In genomic region chr13:51614350-51614786, GRCh38 we compare ENCODE assay signal across 8 cellular contexts. TPM values are rescaled to one million over a fixed set of nuclear protein-coding genes. Genes with fewer than 3 reads are reported as not detected.
A peak's percentile ranks its signal among the peaks of the same experiment; 100 is the strongest.
DNase-seq lines count a peak whose midpoint lies in the region; ATAC-seq and TF ChIP-seq lines count a peak whose summit lies in the region.

No MANE protein-coding gene starts in this region.

- in situ Hi-C loops in transverse colon (cut with MboI; ENCODE audit: low pct_ligation_motif_present in 1 of 4, low pct_unique_long_range_greater_than_20kb in 1 of 4, low sequenced_read_pairs in 3 of 4), result no loop called here

- ATAC-seq in HG03432 (IDR thresholded peaks at IDR 0.05; ENCODE audit: unreplicated experiment), result peak; percentile 87
- ATAC-seq in body of pancreas, result peak; percentile 82
- ATAC-seq in natural killer cell treated with Interleukin-12 subunit alpha and Interleukin-12 subunit beta and Interleukin-15 and Interleukin-18, amount 100 ng/mL, for 72 hours, result peak; percentile 79 to 80

- H3K27me3 Mint-ChIP-seq in natural killer cell treated with Interleukin-12 subunit alpha and Interleukin-12 subunit beta and Interleukin-15 and Interleukin-18, amount 100 ng/mL, for 72 hours, result no peaks in the 10 kb centered on the region

- H3K27ac ChIP-seq in C4-2B (peak overlapping the region; percentile 38; the same call in 1 of the 2 replicates), SU-DHL-6 (ENCODE audit: low read depth, low read length) (no peak overlapping the region), body of pancreas (peak overlapping the region in 2 of 4 donors; percentile 69 to 75), transverse colon (no peak overlapping the region)

- H2AFZ ChIP-seq in SU-DHL-6 (ENCODE audit: low read depth, low read length, severe bottlenecking), result no peak overlapping the region

- H4K20me1 ChIP-seq in SU-DHL-6 (ENCODE audit: low read depth, low read length), result peaks cover 11% of the 10 kb centered on the region

- TF ChIP-seq EP300 in transverse colon (IDR thresholded peaks at IDR 0.05; ENCODE audit: low read depth), result no peak

- DNase-seq in GM19238 (ENCODE audit: insufficient read length, low spot score) (peak; percentile 20), body of pancreas (peak in 3 of 4 donors; percentile 41 to 61 (median 49)), transverse colon (peak; percentile 12), SIG-M5 (lab: John Stamatoyannopoulos, UW) (no peak)
- no peak for DNase-seq in natural killer cell treated with Interleukin-12 subunit alpha and Interleukin-12 subunit beta and Interleukin-15 and Interleukin-18, amount 100 ng/mL, for 72 hours (ENCODE audit: low spot score)

- no peaks in the 10 kb centered on the region for H3K79me2 ChIP-seq in SU-DHL-6 (ENCODE audit: insufficient read depth, low read length)

- H3K4me2 ChIP-seq in SU-DHL-6 (ENCODE audit: low read depth, low read length, poor library complexity, severe bottlenecking), result peak overlapping the region; percentile 21

- H3K9me3 ChIP-seq in SU-DHL-6 (ENCODE audit: insufficient read depth, low read length), result no peaks in the 10 kb centered on the region
- H3K9me3 ChIP-seq in body of pancreas, result no peaks in the 10 kb centered on the region
- no peaks in the 10 kb centered on the region for H3K9me3 ChIP-seq in transverse colon

- no peaks in the 10 kb centered on the region for H3K27me3 ChIP-seq in SU-DHL-6 (ENCODE audit: low read length)
- H3K27me3 ChIP-seq in body of pancreas, result no peaks in the 10 kb centered on the region
- H3K27me3 ChIP-seq in transverse colon, result no peaks in the 10 kb centered on the region

- H3K27ac Mint-ChIP-seq in natural killer cell treated with Interleukin-12 subunit alpha and Interleukin-12 subunit beta and Interleukin-15 and Interleukin-18, amount 100 ng/mL, for 72 hours, result peak overlapping the region; percentile 87 to 94

- no peak overlapping the region for H3K9ac ChIP-seq in SU-DHL-6 (ENCODE audit: low read length)

- WGBS in body of pancreas, 2 donors, result 47 to 52% methylated on average over 7 to 8 of the region's 8 CpGs
- WGBS in transverse colon (ENCODE audit: low coverage in 1 of 2), 2 donors, result 66 to 80% methylated on average over 2 to 8 of the region's 8 CpGs

- H3K9me2 ChIP-seq in SU-DHL-6 (replicated peaks; ENCODE audit: insufficient read depth, low read length), result no peaks in the 10 kb centered on the region

- peak overlapping the region; percentile 73 for H3K4me3 Mint-ChIP-seq in natural killer cell treated with Interleukin-12 subunit alpha and Interleukin-12 subunit beta and Interleukin-15 and Interleukin-18, amount 100 ng/mL, for 72 hours

- no peak for TF ChIP-seq CTCF in C4-2B (conservative IDR thresholded peaks at IDR 0.05)
- TF ChIP-seq CTCF in SU-DHL-6 (IDR thresholded peaks at IDR 0.05; ENCODE audit: insufficient read depth, low read length, poor library complexity, severe bottlenecking), result no peak
- TF ChIP-seq CTCF in body of pancreas (IDR thresholded peaks at IDR 0.05), result no peak
- no peak for TF ChIP-seq CTCF in transverse colon (IDR thresholded peaks at IDR 0.05)

- TF ChIP-seq POLR2A in body of pancreas (IDR thresholded peaks at IDR 0.05) (peak in 1 of 3 donors; percentile 24), transverse colon (IDR thresholded peaks at IDR 0.05) (no peak)

- H3K4me3 ChIP-seq in SU-DHL-6 (ENCODE audit: insufficient read depth, low read length, poor library complexity, severe bottlenecking) (no peak overlapping the region), body of pancreas (no peak overlapping the region), transverse colon (no peak overlapping the region)

- H3K4me1 ChIP-seq in body of pancreas (peaks cover 45% of the 10 kb centered on the region), transverse colon (peaks cover 0 to 2% (median 0%) of the 10 kb centered on the region in 4 donors)

- H3K4me1 Mint-ChIP-seq in natural killer cell treated with Interleukin-12 subunit alpha and Interleukin-12 subunit beta and Interleukin-15 and Interleukin-18, amount 100 ng/mL, for 72 hours (ENCODE audit: low read depth in 2 of 2), result peaks cover 21 to 22% of the 10 kb centered on the region in 2 donors

- no peaks in the 10 kb centered on the region for H3K36me3 ChIP-seq in SU-DHL-6 (ENCODE audit: low read length)
- no peaks in the 10 kb centered on the region for H3K36me3 ChIP-seq in body of pancreas (replicated peaks in 1 of 2; ENCODE audit: insufficient read depth in 1 of 2, low read depth in 2 of 2)
- no peaks in the 10 kb centered on the region for H3K36me3 ChIP-seq in transverse colon

- no peaks in the 10 kb centered on the region for H3K9me3 Mint-ChIP-seq in natural killer cell treated with Interleukin-12 subunit alpha and Interleukin-12 subunit beta and Interleukin-15 and Interleukin-18, amount 100 ng/mL, for 72 hours

- intact Hi-C loops in body of pancreas (cut with DNase I) (no loop called here), transverse colon (cut with DNase I; ENCODE audit: low total_unique reads) (no loop called here)

- H3K36me3 Mint-ChIP-seq in natural killer cell treated with Interleukin-12 subunit alpha and Interleukin-12 subunit beta and Interleukin-15 and Interleukin-18, amount 100 ng/mL, for 72 hours, result no peaks in the 10 kb centered on the region

- H3F3A ChIP-seq in SU-DHL-6 (ENCODE audit: insufficient read depth), result no peaks in the 10 kb centered on the region

RNA-seq across cellular contexts. Expression of gene WDFY2, which starts 30.1 kb away (rescaled TPM):
- total RNA-seq in body of pancreas (10 to 100 TPM; 25.7 to 31.9 TPM), transverse colon (10 to 100 TPM in 1 of 4 donors, 1 to 10 TPM in 3; 2.4 to 12.3 (median 6.7) TPM)
- 10 to 100 TPM in 1 of 2 donors, 1 to 10 TPM in 1; 9.3 to 12.1 TPM for total RNA-seq in natural killer cell treated with Interleukin-12 subunit alpha and Interleukin-12 subunit beta and Interleukin-15 and Interleukin-18, amount 100 ng/mL, for 72 hours

Comparison
In these comparisons a context has a peak if more than half of its experiments do, and no peak if none do; other contexts are left out.
1. DNase-seq: peak in GM19238 (single experiment), body of pancreas (3 of 4) and transverse colon (single experiment); none in natural killer cell treated with Interleukin-12 subunit alpha and Interleukin-12 subunit beta and Interleukin-15 and Interleukin-18, amount 100 ng/mL, for 72 hours (single experiment) and SIG-M5 (single experiment).
2. Peak in every context shown above with its lines, with median percentiles within 50 percentile points of each other: ATAC-seq.